30 cellular contexts compared by ENCODE assay signal in genomic region chr6:75963569-75963968, GRCh38.
"Had no signal": no experiment of that assay in that cellular context is flagged by ENCODE, and none has a peak within 500 bp of the region (broad histone marks: within the 10 kb centered on the region; RNA-seq: fewer than 3 reads in every experiment).

No MANE protein-coding gene starts in this region.

- H3K27ac ChIP-seq: left lung, lower lobe of right lung, ovary, prostate gland, skin epidermis, stomach, testis, thyroid gland, transverse colon, upper lobe of right lung had no signal

- ATAC-seq: left colon; left lung; lower lobe of right lung; naive thymus-derived CD8-positive, alpha-beta T cell; right cardiac atrium; sciatic nerve; stimulated activated naive B cell treated with anti-CD40 and anti-IgM and Interleukin-4, amounts not matched to agents 10 μg/mL and 1 μg/mL and 100 μg/mL, for 72 hours; stimulated activated naive CD8-positive, alpha-beta T cell treated with anti-CD3 and anti-CD28 coated beads, Interleukin-15, Interleukin-2, amounts not matched to agents 100 U/mL and 50 U/mL, for 24 hours; upper lobe of right lung had no signal

- H3K36me3 ChIP-seq: left lung, lower lobe of right lung, ovary, prostate gland, stomach, thyroid gland, transverse colon, upper lobe of right lung had no signal

- H3K4me3 Mint-ChIP-seq: immature natural killer cell; naive thymus-derived CD8-positive, alpha-beta T cell; nephron; neural crest cell; stimulated activated naive B cell treated with anti-CD40 and anti-IgM and Interleukin-4, amounts not matched to agents 10 μg/mL and 1 μg/mL and 100 μg/mL, for 72 hours had no signal

- DNase-seq: hippocampal formation; immature natural killer cell; kidney; left colon; left lung; lower lobe of right lung; mammary epithelial cell; mesenchymal stem cell; naive thymus-derived CD8-positive, alpha-beta T cell; ovary; retina; right cardiac atrium; stimulated activated CD4-positive, alpha-beta T cell treated with anti-CD3 and anti-CD28 coated beads, Interleukin-12 subunit alpha, Interleukin-12 subunit beta, amount 100 ng/mL, for 4 hours; stimulated activated CD4-positive, alpha-beta T cell treated with anti-CD3 and anti-CD28 coated beads, Interleukin-15, amount 100 ng/mL, for 24 hours; stimulated activated CD4-positive, alpha-beta T cell treated with anti-CD3 and anti-CD28 coated beads, Interleukin-2, amount 100 ng/mL, for 24 hours; stimulated activated CD4-positive, alpha-beta T cell treated with anti-CD3 and anti-CD28 coated beads, Interleukin-4, amount 100 ng/mL, for 1 hour; stimulated activated naive B cell treated with anti-CD40 and anti-IgM and Interleukin-4, amounts not matched to agents 10 μg/mL and 1 μg/mL and 100 μg/mL, for 72 hours; stimulated activated naive CD8-positive, alpha-beta T cell treated with anti-CD3 and anti-CD28 coated beads, Interleukin-15, Interleukin-2, amounts not matched to agents 100 U/mL and 50 U/mL, for 24 hours; stomach; testis; thyroid gland; transverse colon; upper lobe of right lung had no signal

- H3K9me3 ChIP-seq: lower lobe of right lung, ovary, prostate gland, testis, thyroid gland, transverse colon, upper lobe of right lung had no signal

- FAIRE-seq: islet of Langerhans, kidney, urothelium cell line had no signal

- H3K4me3 ChIP-seq: left lung, lower lobe of right lung, ovary, prostate gland, skin epidermis, stomach, testis, thyroid gland, transverse colon, upper lobe of right lung had no signal

- H3K27ac Mint-ChIP-seq: immature natural killer cell; naive thymus-derived CD8-positive, alpha-beta T cell; nephron; stimulated activated naive B cell treated with anti-CD40 and anti-IgM and Interleukin-4, amounts not matched to agents 10 μg/mL and 1 μg/mL and 100 μg/mL, for 72 hours had no signal

- H3K36me3 Mint-ChIP-seq: immature natural killer cell; stimulated activated naive B cell treated with anti-CD40 and anti-IgM and Interleukin-4, amounts not matched to agents 10 μg/mL and 1 μg/mL and 100 μg/mL, for 72 hours had no signal

- H3K27me3 Mint-ChIP-seq: stimulated activated naive B cell treated with anti-CD40 and anti-IgM and Interleukin-4, amounts not matched to agents 10 μg/mL and 1 μg/mL and 100 μg/mL, for 72 hours had no signal

- H3K4me1 Mint-ChIP-seq: immature natural killer cell; naive thymus-derived CD8-positive, alpha-beta T cell; nephron; neural crest cell; stimulated activated naive B cell treated with anti-CD40 and anti-IgM and Interleukin-4, amounts not matched to agents 10 μg/mL and 1 μg/mL and 100 μg/mL, for 72 hours had no signal

- H3K27me3 ChIP-seq: left lung, ovary, testis, thyroid gland, transverse colon, upper lobe of right lung had no signal

- H3K4me1 ChIP-seq: left lung, lower lobe of right lung, prostate gland, stomach, testis, thyroid gland, transverse colon, upper lobe of right lung had no signal

- H3K9me3 Mint-ChIP-seq: naive thymus-derived CD8-positive, alpha-beta T cell; neural crest cell had no signal
